2 cellular contexts compared by ENCODE assay signal in the genomic region with DNA sequence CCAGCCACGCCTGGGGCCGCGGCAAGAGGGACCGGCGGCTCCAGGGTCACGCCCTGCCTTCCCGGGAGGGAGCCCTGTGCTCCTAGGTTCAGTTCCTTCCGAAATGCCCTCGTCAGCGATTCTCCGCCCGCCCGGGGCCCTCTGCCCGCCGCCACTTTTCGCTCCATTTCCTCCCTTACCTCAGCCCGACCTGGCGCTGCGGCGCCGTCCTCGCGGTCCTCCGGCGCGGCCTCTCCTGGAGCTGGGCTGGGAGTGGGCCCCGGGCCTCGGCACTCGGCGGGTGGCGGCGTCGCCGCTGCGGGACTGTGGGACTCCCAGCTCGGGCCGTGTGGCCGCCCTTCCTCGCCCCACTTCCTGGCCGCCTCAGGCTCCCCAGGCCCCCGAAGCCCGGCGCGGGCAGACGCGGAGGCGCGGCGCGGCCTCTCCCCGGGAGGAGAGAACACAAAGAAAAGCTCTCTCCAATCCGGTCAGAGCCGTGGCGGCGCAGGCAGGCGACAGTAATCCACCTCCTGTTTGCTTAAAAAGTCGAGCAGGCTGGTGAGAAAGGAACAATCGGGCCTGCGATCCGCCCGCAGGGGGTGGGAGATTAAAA.
A peak's percentile ranks its signal among the peaks of the same experiment; 100 is the strongest.
TF ChIP-seq lines count a peak whose summit lies in the region.

No MANE protein-coding gene starts in this region.

TF ChIP-seq in A549, 52 proteins besides CTCF, POLR2A, EP300 and RAD21 (continued from another document):
- TF ChIP-seq PBX3 (IDR thresholded peaks at IDR 0.05) (no peak), RNF2 (IDR thresholded peaks at IDR 0.05; ENCODE audit: borderline replicate concordance, low read depth) (peak; percentile 24; the same call in 1 of the 2 replicates), SMC3 (IDR thresholded peaks at IDR 0.05) (0 out of 3 replicates have a peak, but pooled peaks have one; percentile 3), ESRRA (IDR thresholded peaks at IDR 0.05; ENCODE audit: borderline replicate concordance, low read length) (no peak), E2F6 (IDR thresholded peaks at IDR 0.05; ENCODE audit: borderline replicate concordance, low read depth) (no peak; the same call in 1 of the 2 replicates), KDM5A (IDR thresholded peaks at IDR 0.05) (no peak), GATA3 (IDR thresholded peaks at IDR 0.05; ENCODE audit: borderline replicate concordance) (no peak; the same call in none of the 2 replicates), ZNF302 (CRISPR knock-in tag; IDR thresholded peaks at IDR 0.05) (no peak), HOXB13 (CRISPR knock-in tag; IDR thresholded peaks at IDR 0.05; ENCODE audit: low read depth) (no peak), PHF8 (IDR thresholded peaks at IDR 0.05; ENCODE audit: borderline replicate concordance, low read depth) (0 out of 2 replicates have a peak, but pooled peaks have one; percentile 34), ELK1 (IDR thresholded peaks at IDR 0.05; ENCODE audit: low read depth, low read length) (no peak), FOSB (CRISPR knock-in tag; IDR thresholded peaks at IDR 0.05) (no peak), MAX (IDR thresholded peaks at IDR 0.05) (peak; percentile 49), KDM1A (IDR thresholded peaks at IDR 0.05; ENCODE audit: low read depth) (no peak), ZC3H11A (IDR thresholded peaks at IDR 0.05) (no peak), HDAC2 (IDR thresholded peaks at IDR 0.05) (no peak), HEYL (CRISPR knock-in tag; IDR thresholded peaks at IDR 0.05) (no peak), RCOR1 (IDR thresholded peaks at IDR 0.05; ENCODE audit: low read depth, low read length) (no peak), BCL3 (IDR thresholded peaks at IDR 0.05) (no peak), ZFP36 (IDR thresholded peaks at IDR 0.05; ENCODE audit: borderline replicate concordance, partially characterized antibody) (no peak)
- TF ChIP-seq, protein P1, sequence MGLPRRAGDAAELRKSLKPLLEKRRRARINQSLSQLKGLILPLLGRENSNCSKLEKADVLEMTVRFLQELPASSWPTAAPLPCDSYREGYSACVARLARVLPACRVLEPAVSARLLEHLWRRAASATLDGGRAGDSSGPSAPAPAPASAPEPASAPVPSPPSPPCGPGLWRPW (IDR thresholded peaks at IDR 0.05) = no peak
TF ChIP-seq in A549: peak in this region for 6.

TF ChIP-seq in HepG2, 621 proteins besides CTCF, POLR2A, EP300 and RAD21 (continued from another document and continues in another):
- TF ChIP-seq ZNF816 (CRISPR knock-in tag; IDR thresholded peaks at IDR 0.05; ENCODE audit: borderline replicate concordance) (0 out of 2 replicates have a peak, but pooled peaks have one; percentile 42), ZNF331 (CRISPR knock-in tag; IDR thresholded peaks at IDR 0.05) (no peak), KLF16 (CRISPR knock-in tag; IDR thresholded peaks at IDR 0.05) (no peak), MED13 (CRISPR knock-in tag; IDR thresholded peaks at IDR 0.05) (0 out of 2 replicates have a peak, but pooled peaks have one; percentile 50), EED (CRISPR knock-in tag; IDR thresholded peaks at IDR 0.05) (peak; percentile 37; the same call in 1 of the 2 replicates), CBX5 (CRISPR knock-in tag; IDR thresholded peaks at IDR 0.05; ENCODE audit: borderline replicate concordance) (no peak), ONECUT2 (CRISPR knock-in tag; IDR thresholded peaks at IDR 0.05) (no peak), YEATS4 (CRISPR knock-in tag; IDR thresholded peaks at IDR 0.05; ENCODE audit: borderline replicate concordance) (0 out of 2 replicates have a peak, but pooled peaks have one; percentile 1), TEAD2 (CRISPR knock-in tag; IDR thresholded peaks at IDR 0.05) (no peak), ZNF33A (CRISPR knock-in tag; IDR thresholded peaks at IDR 0.05; ENCODE audit: borderline replicate concordance) (no peak), ZNF615 (CRISPR knock-in tag; IDR thresholded peaks at IDR 0.05; ENCODE audit: borderline replicate concordance) (0 out of 2 replicates have a peak, but pooled peaks have one; percentile 11), ZNF121 (CRISPR knock-in tag; IDR thresholded peaks at IDR 0.05) (no peak), PLRG1 (conservative IDR thresholded peaks at IDR 0.05) (no peak), ZNF546 (CRISPR knock-in tag; conservative IDR thresholded peaks at IDR 0.05) (no peak), PAX8 (CRISPR knock-in tag; IDR thresholded peaks at IDR 0.05; ENCODE audit: borderline replicate concordance) (no peak), PAF1 (CRISPR knock-in tag; IDR thresholded peaks at IDR 0.05) (no peak), RNF2 (conservative IDR thresholded peaks at IDR 0.05; ENCODE audit: low read depth) (peak; percentile 49), EZH2 (conservative IDR thresholded peaks at IDR 0.05; ENCODE audit: low read depth, low read length) (peak; percentile 20; the same call in 1 of the 2 replicates), DR1 (CRISPR knock-in tag; IDR thresholded peaks at IDR 0.05) (no peak; the same call in 1 of the 2 replicates), ARNT2 (CRISPR knock-in tag; IDR thresholded peaks at IDR 0.05; ENCODE audit: low read depth) (0 out of 2 replicates have a peak, but pooled peaks have one; percentile 16), ZBTB38 (CRISPR knock-in tag; IDR thresholded peaks at IDR 0.05) (peak; percentile 17; the same call in 1 of the 2 replicates), FOXC1 (CRISPR knock-in tag; IDR thresholded peaks at IDR 0.05; ENCODE audit: borderline replicate concordance) (no peak), DMAP1 (CRISPR knock-in tag; IDR thresholded peaks at IDR 0.05) (no peak), ZNF589 (CRISPR knock-in tag; conservative IDR thresholded peaks at IDR 0.05) (no peak), SIN3A (IDR thresholded peaks at IDR 0.05; ENCODE audit: borderline replicate concordance, low read depth, low read length) (no peak), ZNF3 (CRISPR knock-in tag; IDR thresholded peaks at IDR 0.05) (no peak), HES4 (CRISPR knock-in tag; IDR thresholded peaks at IDR 0.05; ENCODE audit: borderline replicate concordance) (no peak; the same call in 1 of the 2 replicates), NFKB2 (CRISPR knock-in tag; IDR thresholded peaks at IDR 0.05; ENCODE audit: borderline replicate concordance) (0 out of 2 replicates have a peak, but pooled peaks have one; percentile 19), MXD4 (CRISPR knock-in tag; IDR thresholded peaks at IDR 0.05) (0 out of 2 replicates have a peak, but pooled peaks have one; percentile 8), POLR2G (IDR thresholded peaks at IDR 0.05; ENCODE audit: low read depth, low read length) (peak; percentile 79), ZNF674 (CRISPR knock-in tag; IDR thresholded peaks at IDR 0.05; ENCODE audit: low read depth) (no peak), SOX5 (CRISPR knock-in tag; IDR thresholded peaks at IDR 0.05; ENCODE audit: borderline replicate concordance) (no peak), SKI (IDR thresholded peaks at IDR 0.05; ENCODE audit: partially characterized antibody) (no peak), NCOA1 (CRISPR knock-in tag; IDR thresholded peaks at IDR 0.05) (no peak), FOXO1 (CRISPR knock-in tag; IDR thresholded peaks at IDR 0.05) (0 out of 2 replicates have a peak, but pooled peaks have one; percentile 14), ZSCAN29 (CRISPR knock-in tag; conservative IDR thresholded peaks at IDR 0.05) (no peak), HNRNPLL (IDR thresholded peaks at IDR 0.05; ENCODE audit: low read depth, low read length, poor library complexity, severe bottlenecking) (no peak), CAMTA2 (CRISPR knock-in tag; IDR thresholded peaks at IDR 0.05; ENCODE audit: borderline replicate concordance) (0 out of 2 replicates have a peak, but pooled peaks have one; percentile 6), MTA3 (CRISPR knock-in tag; IDR thresholded peaks at IDR 0.05) (no peak), ZNF468 (CRISPR knock-in tag; IDR thresholded peaks at IDR 0.05) (no peak), FOXJ3 (CRISPR knock-in tag; IDR thresholded peaks at IDR 0.05; ENCODE audit: borderline replicate concordance) (no peak)
- TF ChIP-seq, protein P2, sequence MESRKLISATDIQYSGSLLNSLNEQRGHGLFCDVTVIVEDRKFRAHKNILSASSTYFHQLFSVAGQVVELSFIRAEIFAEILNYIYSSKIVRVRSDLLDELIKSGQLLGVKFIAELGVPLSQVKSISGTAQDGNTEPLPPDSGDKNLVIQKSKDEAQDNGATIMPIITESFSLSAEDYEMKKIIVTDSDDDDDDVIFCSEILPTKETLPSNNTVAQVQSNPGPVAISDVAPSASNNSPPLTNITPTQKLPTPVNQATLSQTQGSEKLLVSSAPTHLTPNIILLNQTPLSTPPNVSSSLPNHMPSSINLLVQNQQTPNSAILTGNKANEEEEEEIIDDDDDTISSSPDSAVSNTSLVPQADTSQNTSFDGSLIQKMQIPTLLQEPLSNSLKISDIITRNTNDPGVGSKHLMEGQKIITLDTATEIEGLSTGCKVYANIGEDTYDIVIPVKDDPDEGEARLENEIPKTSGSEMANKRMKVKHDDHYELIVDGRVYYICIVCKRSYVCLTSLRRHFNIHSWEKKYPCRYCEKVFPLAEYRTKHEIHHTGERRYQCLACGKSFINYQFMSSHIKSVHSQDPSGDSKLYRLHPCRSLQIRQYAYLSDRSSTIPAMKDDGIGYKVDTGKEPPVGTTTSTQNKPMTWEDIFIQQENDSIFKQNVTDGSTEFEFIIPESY (CRISPR knock-in tag; IDR thresholded peaks at IDR 0.05) = no peak
- TF ChIP-seq, protein P3, sequence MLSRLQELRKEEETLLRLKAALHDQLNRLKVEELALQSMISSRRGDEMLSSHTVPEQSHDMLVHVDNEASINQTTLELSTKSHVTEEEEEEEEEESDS (CRISPR knock-in tag; IDR thresholded peaks at IDR 0.05; ENCODE audit: borderline replicate concordance) = no peak
- TF ChIP-seq, protein P4, sequence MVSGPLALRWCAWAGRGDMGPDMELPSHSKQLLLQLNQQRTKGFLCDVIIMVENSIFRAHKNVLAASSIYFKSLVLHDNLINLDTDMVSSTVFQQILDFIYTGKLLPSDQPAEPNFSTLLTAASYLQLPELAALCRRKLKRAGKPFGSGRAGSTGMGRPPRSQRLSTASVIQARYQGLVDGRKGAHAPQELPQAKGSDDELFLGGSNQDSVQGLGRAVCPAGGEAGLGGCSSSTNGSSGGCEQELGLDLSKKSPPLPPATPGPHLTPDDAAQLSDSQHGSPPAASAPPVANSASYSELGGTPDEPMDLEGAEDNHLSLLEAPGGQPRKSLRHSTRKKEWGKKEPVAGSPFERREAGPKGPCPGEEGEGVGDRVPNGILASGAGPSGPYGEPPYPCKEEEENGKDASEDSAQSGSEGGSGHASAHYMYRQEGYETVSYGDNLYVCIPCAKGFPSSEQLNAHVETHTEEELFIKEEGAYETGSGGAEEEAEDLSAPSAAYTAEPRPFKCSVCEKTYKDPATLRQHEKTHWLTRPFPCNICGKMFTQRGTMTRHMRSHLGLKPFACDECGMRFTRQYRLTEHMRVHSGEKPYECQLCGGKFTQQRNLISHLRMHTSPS (CRISPR knock-in tag; IDR thresholded peaks at IDR 0.05; ENCODE audit: low read depth) = no peak; the same call in 1 of the 2 replicates
- TF ChIP-seq, protein P5, sequence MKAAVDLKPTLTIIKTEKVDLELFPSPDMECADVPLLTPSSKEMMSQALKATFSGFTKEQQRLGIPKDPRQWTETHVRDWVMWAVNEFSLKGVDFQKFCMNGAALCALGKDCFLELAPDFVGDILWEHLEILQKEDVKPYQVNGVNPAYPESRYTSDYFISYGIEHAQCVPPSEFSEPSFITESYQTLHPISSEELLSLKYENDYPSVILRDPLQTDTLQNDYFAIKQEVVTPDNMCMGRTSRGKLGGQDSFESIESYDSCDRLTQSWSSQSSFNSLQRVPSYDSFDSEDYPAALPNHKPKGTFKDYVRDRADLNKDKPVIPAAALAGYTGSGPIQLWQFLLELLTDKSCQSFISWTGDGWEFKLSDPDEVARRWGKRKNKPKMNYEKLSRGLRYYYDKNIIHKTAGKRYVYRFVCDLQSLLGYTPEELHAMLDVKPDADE (CRISPR knock-in tag; IDR thresholded peaks at IDR 0.05) = no peak
- TF ChIP-seq, protein P6, sequence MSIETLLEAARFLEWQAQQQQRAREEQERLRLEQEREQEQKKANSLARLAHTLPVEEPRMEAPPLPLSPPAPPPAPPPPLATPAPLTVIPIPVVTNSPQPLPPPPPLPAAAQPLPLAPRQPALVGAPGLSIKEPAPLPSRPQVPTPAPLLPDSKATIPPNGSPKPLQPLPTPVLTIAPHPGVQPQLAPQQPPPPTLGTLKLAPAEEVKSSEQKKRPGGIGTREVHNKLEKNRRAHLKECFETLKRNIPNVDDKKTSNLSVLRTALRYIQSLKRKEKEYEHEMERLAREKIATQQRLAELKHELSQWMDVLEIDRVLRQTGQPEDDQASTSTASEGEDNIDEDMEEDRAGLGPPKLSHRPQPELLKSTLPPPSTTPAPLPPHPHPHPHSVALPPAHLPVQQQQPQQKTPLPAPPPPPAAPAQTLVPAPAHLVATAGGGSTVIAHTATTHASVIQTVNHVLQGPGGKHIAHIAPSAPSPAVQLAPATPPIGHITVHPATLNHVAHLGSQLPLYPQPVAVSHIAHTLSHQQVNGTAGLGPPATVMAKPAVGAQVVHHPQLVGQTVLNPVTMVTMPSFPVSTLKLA (IDR thresholded peaks at IDR 0.05) = no peak
- TF ChIP-seq, protein P7, sequence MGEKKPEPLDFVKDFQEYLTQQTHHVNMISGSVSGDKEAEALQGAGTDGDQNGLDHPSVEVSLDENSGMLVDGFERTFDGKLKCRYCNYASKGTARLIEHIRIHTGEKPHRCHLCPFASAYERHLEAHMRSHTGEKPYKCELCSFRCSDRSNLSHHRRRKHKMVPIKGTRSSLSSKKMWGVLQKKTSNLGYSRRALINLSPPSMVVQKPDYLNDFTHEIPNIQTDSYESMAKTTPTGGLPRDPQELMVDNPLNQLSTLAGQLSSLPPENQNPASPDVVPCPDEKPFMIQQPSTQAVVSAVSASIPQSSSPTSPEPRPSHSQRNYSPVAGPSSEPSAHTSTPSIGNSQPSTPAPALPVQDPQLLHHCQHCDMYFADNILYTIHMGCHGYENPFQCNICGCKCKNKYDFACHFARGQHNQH (CRISPR knock-in tag; IDR thresholded peaks at IDR 0.05) = no peak
- TF ChIP-seq, protein P8, sequence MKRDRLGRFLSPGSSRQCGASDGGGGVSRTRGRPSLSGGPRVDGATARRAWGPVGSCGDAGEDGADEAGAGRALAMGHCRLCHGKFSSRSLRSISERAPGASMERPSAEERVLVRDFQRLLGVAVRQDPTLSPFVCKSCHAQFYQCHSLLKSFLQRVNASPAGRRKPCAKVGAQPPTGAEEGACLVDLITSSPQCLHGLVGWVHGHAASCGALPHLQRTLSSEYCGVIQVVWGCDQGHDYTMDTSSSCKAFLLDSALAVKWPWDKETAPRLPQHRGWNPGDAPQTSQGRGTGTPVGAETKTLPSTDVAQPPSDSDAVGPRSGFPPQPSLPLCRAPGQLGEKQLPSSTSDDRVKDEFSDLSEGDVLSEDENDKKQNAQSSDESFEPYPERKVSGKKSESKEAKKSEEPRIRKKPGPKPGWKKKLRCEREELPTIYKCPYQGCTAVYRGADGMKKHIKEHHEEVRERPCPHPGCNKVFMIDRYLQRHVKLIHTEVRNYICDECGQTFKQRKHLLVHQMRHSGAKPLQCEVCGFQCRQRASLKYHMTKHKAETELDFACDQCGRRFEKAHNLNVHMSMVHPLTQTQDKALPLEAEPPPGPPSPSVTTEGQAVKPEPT (CRISPR knock-in tag; IDR thresholded peaks at IDR 0.05; ENCODE audit: low read depth) = no peak
- TF ChIP-seq, protein P9, sequence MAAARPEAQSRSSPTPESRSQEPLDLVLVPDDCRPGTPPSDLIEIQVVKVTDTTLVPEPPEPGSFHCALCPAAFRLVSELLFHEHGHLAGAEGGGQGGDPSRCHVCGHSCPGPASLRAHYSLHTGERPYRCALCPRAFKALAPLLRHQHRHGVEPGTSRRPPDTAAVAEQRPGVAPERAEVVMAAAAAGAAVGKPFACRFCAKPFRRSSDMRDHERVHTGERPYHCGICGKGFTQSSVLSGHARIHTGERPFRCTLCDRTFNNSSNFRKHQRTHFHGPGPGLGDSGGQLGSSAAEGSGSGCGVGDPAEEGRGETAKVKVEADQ (CRISPR knock-in tag; IDR thresholded peaks at IDR 0.05; ENCODE audit: borderline replicate concordance) = peak; percentile 22; the same call in 1 of the 2 replicates
